Comparison of ENCODE assay signal across 12 cellular contexts in genomic region chr20:23047001-23047737, GRCh38. TPM values are rescaled to one million over a fixed set of nuclear protein-coding genes. Genes with fewer than 3 reads are reported as not detected.
DNase-seq lines count a peak whose midpoint lies in the region; ATAC-seq and TF ChIP-seq lines count a peak whose summit lies in the region.
"Had no signal": no experiment of that assay in that cellular context is flagged by ENCODE, and none has a peak within 500 bp of the region (broad histone marks: within the 10 kb centered on the region; RNA-seq: fewer than 3 reads in every experiment).

No MANE protein-coding gene starts in this region.

- no peaks in the 10 kb centered on the region for H3K36me3 ChIP-seq in esophagus squamous epithelium
- no peaks in the 10 kb centered on the region for H3K36me3 ChIP-seq in upper lobe of right lung
- no peaks in the 10 kb centered on the region for H3K36me3 ChIP-seq in naive thymus-derived CD4-positive, alpha-beta T cell (ENCODE audit: control insufficient read depth in 2 of 3, insufficient read depth in 3 of 3, low read length in 3 of 3)

- H3K9me3 ChIP-seq in esophagus squamous epithelium (no peaks in the 10 kb centered on the region), upper lobe of right lung (no peaks in the 10 kb centered on the region)
- H3K9me3 ChIP-seq in naive thymus-derived CD4-positive, alpha-beta T cell (ENCODE audit: control insufficient read depth in 2 of 3, low read length in 3 of 3): no peaks in the 10 kb centered on the region

- no peak for DNase-seq in activated T-cell treated with anti-CD3 and anti-CD28 coated beads, Interleukin-2, amount 50 U/mL, for 72 hours
- no peak for DNase-seq in activated T-cell treated with anti-CD3 and anti-CD28 coated beads, Interleukin-2, amount 50 U/mL, for 24 hours
- no peak for DNase-seq in esophagus squamous epithelium (lab: John Stamatoyannopoulos, UW)
- no peak for DNase-seq in upper lobe of right lung
- DNase-seq in naive thymus-derived CD4-positive, alpha-beta T cell: no peak
- DNase-seq in NCI-H2107 (lab: John Stamatoyannopoulos, UW): no peak
- no peak for DNase-seq in GM13977 (ENCODE audit: low spot score)
- DNase-seq: activated CD4-positive, alpha-beta T cell treated with anti-CD3 and anti-CD28 coated beads, Interleukin-2, amount 10 ng/mL, durations not matched to agents 7 days and 5 days; Karpas-422 had no signal

- peaks cover 7% of the 10 kb centered on the region for H3K4me1 Mint-ChIP-seq in activated T-cell treated with anti-CD3 and anti-CD28 coated beads, Interleukin-2, amount 50 U/mL, for 72 hours (ENCODE audit: low read depth)
- peaks cover 2% of the 10 kb centered on the region for H3K4me1 Mint-ChIP-seq in activated T-cell treated with anti-CD3 and anti-CD28 coated beads, Interleukin-2, amount 50 U/mL, for 24 hours (ENCODE audit: low read depth)
- peaks cover 31% of the 10 kb centered on the region for H3K4me1 Mint-ChIP-seq in nephron
- peaks cover 0 to 19% (median 6%) of the 10 kb centered on the region in 7 donors for H3K4me1 Mint-ChIP-seq in naive thymus-derived CD4-positive, alpha-beta T cell
- H3K4me1 Mint-ChIP-seq: activated naive CD4-positive, alpha-beta T cell treated with anti-CD3 and anti-CD28 coated beads, Interleukin-2, amount 50 U/mL, for 24 hours had no signal

- H3K27me3 Mint-ChIP-seq in activated T-cell treated with anti-CD3 and anti-CD28 coated beads, Interleukin-2, amount 50 U/mL, for 72 hours (ENCODE audit: low read depth): peaks cover 47% of the 10 kb centered on the region
- H3K27me3 Mint-ChIP-seq in activated T-cell treated with anti-CD3 and anti-CD28 coated beads, Interleukin-2, amount 50 U/mL, for 24 hours: peaks cover 74% of the 10 kb centered on the region
- peaks cover 91% of the 10 kb centered on the region for H3K27me3 Mint-ChIP-seq in nephron (ENCODE audit: low read depth)
- H3K27me3 Mint-ChIP-seq in naive thymus-derived CD4-positive, alpha-beta T cell: peaks cover 37 to 72% (median 46%) of the 10 kb centered on the region in 5 donors

- peaks cover 2% of the 10 kb centered on the region in 2 donors for H3K36me3 Mint-ChIP-seq in activated T-cell treated with anti-CD3 and anti-CD28 coated beads, Interleukin-2, amount 50 U/mL, for 72 hours (ENCODE audit: insufficient read depth in 2 of 2)
- H3K36me3 Mint-ChIP-seq in activated T-cell treated with anti-CD3 and anti-CD28 coated beads, Interleukin-2, amount 50 U/mL, for 24 hours (ENCODE audit: low read depth): no peaks in the 10 kb centered on the region
- H3K36me3 Mint-ChIP-seq in nephron (ENCODE audit: low read depth): no peaks in the 10 kb centered on the region
- H3K36me3 Mint-ChIP-seq in naive thymus-derived CD4-positive, alpha-beta T cell: peaks cover 0 to 3% (median 0%) of the 10 kb centered on the region in 5 donors
- H3K36me3 Mint-ChIP-seq: activated naive CD4-positive, alpha-beta T cell treated with anti-CD3 and anti-CD28 coated beads, Interleukin-2, amount 50 U/mL, for 24 hours had no signal

- no peaks in the 10 kb centered on the region for H3K9me3 Mint-ChIP-seq in activated T-cell treated with anti-CD3 and anti-CD28 coated beads, Interleukin-2, amount 50 U/mL, for 72 hours
- H3K9me3 Mint-ChIP-seq in activated T-cell treated with anti-CD3 and anti-CD28 coated beads, Interleukin-2, amount 50 U/mL, for 24 hours: no peaks in the 10 kb centered on the region
- no peaks in the 10 kb centered on the region for H3K9me3 Mint-ChIP-seq in nephron
- H3K9me3 Mint-ChIP-seq in naive thymus-derived CD4-positive, alpha-beta T cell: peaks cover 0 to 3% (median 0%) of the 10 kb centered on the region in 11 donors
- H3K9me3 Mint-ChIP-seq: activated CD4-positive, alpha-beta T cell treated with anti-CD3 and anti-CD28 coated beads, Interleukin-2, amount 10 ng/mL, durations not matched to agents 7 days and 5 days; activated naive CD4-positive, alpha-beta T cell treated with anti-CD3 and anti-CD28 coated beads, Interleukin-2, amount 50 U/mL, for 24 hours had no signal

- peak overlapping the region; percentile 9 to 11 for H3K4me3 Mint-ChIP-seq in activated T-cell treated with anti-CD3 and anti-CD28 coated beads, Interleukin-2, amount 50 U/mL, for 72 hours
- no peak overlapping the region for H3K4me3 Mint-ChIP-seq in activated T-cell treated with anti-CD3 and anti-CD28 coated beads, Interleukin-2, amount 50 U/mL, for 24 hours
- H3K4me3 Mint-ChIP-seq in nephron: peak overlapping the region; percentile 58 to 67 (median 60)
- peak overlapping the region in 3 of 10 donors; percentile 26 to 31 (median 28) for H3K4me3 Mint-ChIP-seq in naive thymus-derived CD4-positive, alpha-beta T cell
- H3K4me3 Mint-ChIP-seq: activated CD4-positive, alpha-beta T cell treated with anti-CD3 and anti-CD28 coated beads, Interleukin-2, amount 10 ng/mL, durations not matched to agents 7 days and 5 days; activated naive CD4-positive, alpha-beta T cell treated with anti-CD3 and anti-CD28 coated beads, Interleukin-2, amount 50 U/mL, for 24 hours had no signal

- H3K4me3 ChIP-seq in esophagus squamous epithelium (peak overlapping the region; percentile 45 to 78 (median 66)), upper lobe of right lung (peak overlapping the region; percentile 68)
- no peak overlapping the region for H3K4me3 ChIP-seq in naive thymus-derived CD4-positive, alpha-beta T cell (ENCODE audit: low read length)

- intact Hi-C loops in esophagus squamous epithelium (cut with DNase I): loop anchor here (5.0 to 10.0 kb wide), 2 partner anchors 158 to 355 kb away; no protein-coding TSS in a partner anchor
- intact Hi-C loops in upper lobe of right lung (cut with DNase I): no loop called here
- intact Hi-C loops in naive thymus-derived CD4-positive, alpha-beta T cell (cut with micrococcal nuclease): no loop called here

- H3K27ac ChIP-seq in esophagus squamous epithelium (peak overlapping the region; percentile 93 to 98 (median 96)), upper lobe of right lung (peak overlapping the region; percentile 90)
- H3K27ac ChIP-seq in naive thymus-derived CD4-positive, alpha-beta T cell (ENCODE audit: low read depth, low read length): no peak overlapping the region

- TF ChIP-seq CTCF in esophagus squamous epithelium (IDR thresholded peaks at IDR 0.05) (no peak), nephron (IDR thresholded peaks at IDR 0.05; ENCODE audit: unreplicated experiment in 3 of 3) (no peak), upper lobe of right lung (IDR thresholded peaks at IDR 0.05) (no peak), GM13977 (IDR thresholded peaks at IDR 0.05; ENCODE audit: extremely low read depth, insufficient read depth, missing control alignments) (no peak)

- in situ Hi-C loops in GM13977 (cut with MboI; ENCODE audit: low pct_unique_long_range_greater_than_20kb, low sequenced_read_pairs, unreplicated experiment): no loop called here

- WGBS in esophagus squamous epithelium, 2 donors: 36 to 54% methylated on average over 11 to 12 of the region's 13 CpGs

- no peak for ATAC-seq in activated T-cell treated with anti-CD3 and anti-CD28 coated beads, Interleukin-2, amount 50 U/mL, for 72 hours (replicated peaks in 1 of 2)
- no peak for ATAC-seq in upper lobe of right lung
- no peak for ATAC-seq in naive thymus-derived CD4-positive, alpha-beta T cell

- H3K27ac Mint-ChIP-seq in activated T-cell treated with anti-CD3 and anti-CD28 coated beads, Interleukin-2, amount 50 U/mL, for 72 hours: no peak overlapping the region
- no peak overlapping the region for H3K27ac Mint-ChIP-seq in activated T-cell treated with anti-CD3 and anti-CD28 coated beads, Interleukin-2, amount 50 U/mL, for 24 hours
- H3K27ac Mint-ChIP-seq in nephron: no peak overlapping the region
- no peak overlapping the region for H3K27ac Mint-ChIP-seq in naive thymus-derived CD4-positive, alpha-beta T cell
- H3K27ac Mint-ChIP-seq: activated CD4-positive, alpha-beta T cell treated with anti-CD3 and anti-CD28 coated beads, Interleukin-2, amount 10 ng/mL, durations not matched to agents 7 days and 5 days; activated naive CD4-positive, alpha-beta T cell treated with anti-CD3 and anti-CD28 coated beads, Interleukin-2, amount 50 U/mL, for 24 hours had no signal

- H3K4me1 ChIP-seq in esophagus squamous epithelium (peaks cover 13 to 83% (median 28%) of the 10 kb centered on the region in 3 donors), upper lobe of right lung (peaks cover 27% of the 10 kb centered on the region)
- H3K4me1 ChIP-seq in naive thymus-derived CD4-positive, alpha-beta T cell (ENCODE audit: control insufficient read depth in 2 of 2, insufficient read depth in 2 of 2, low read length in 2 of 2): no peaks in the 10 kb centered on the region

- POLR2A ChIA-PET in naive thymus-derived CD4-positive, alpha-beta T cell (lab: Charles Lee): no interaction called here

- TF ChIP-seq POLR2A in esophagus squamous epithelium (IDR thresholded peaks at IDR 0.05): no peak

- H3K27me3 ChIP-seq in esophagus squamous epithelium: peaks cover 0 to 81% (median 0%) of the 10 kb centered on the region in 4 donors
- peaks cover 40% of the 10 kb centered on the region for H3K27me3 ChIP-seq in upper lobe of right lung
- no peaks in the 10 kb centered on the region for H3K27me3 ChIP-seq in naive thymus-derived CD4-positive, alpha-beta T cell (ENCODE audit: control insufficient read depth in 2 of 2, insufficient read depth in 2 of 2, low read length in 2 of 2)

- CTCF ChIA-PET in naive thymus-derived CD4-positive, alpha-beta T cell (lab: Charles Lee): no interaction called here

RNA-seq across cellular contexts. Expression of gene THBD, which starts 2.3 kb away (rescaled TPM):
- total RNA-seq in activated T-cell treated with anti-CD3 and anti-CD28 coated beads, Interleukin-2, amount 50 U/mL, for 72 hours: not detected
- total RNA-seq in esophagus squamous epithelium: 10 to 100 TPM; 54.9 to 93.4 (median 75.1) TPM
- 104 TPM for total RNA-seq in upper lobe of right lung
- 10 to 100 TPM in 1 of 5 experiments, 1 to 10 TPM in 1, under 1 TPM in 2, not detected in 1; 0.54 to 14.6 (median 4.2) TPM for total RNA-seq in naive thymus-derived CD4-positive, alpha-beta T cell
- polyA plus RNA-seq in naive thymus-derived CD4-positive, alpha-beta T cell: not detected
- total RNA-seq: activated CD4-positive, alpha-beta T cell treated with anti-CD3 and anti-CD28 coated beads, Interleukin-2, amount 10 ng/mL, durations not matched to agents 7 days and 5 days; SK-MEL-5 had no signal

RNA-seq across cellular contexts. Expression of gene SSTR4, which starts 12.1 kb away (rescaled TPM):
- not detected for total RNA-seq in activated T-cell treated with anti-CD3 and anti-CD28 coated beads, Interleukin-2, amount 50 U/mL, for 72 hours
- total RNA-seq in esophagus squamous epithelium (not detected), upper lobe of right lung (not detected)
- total RNA-seq in naive thymus-derived CD4-positive, alpha-beta T cell: not detected
- not detected for polyA plus RNA-seq in naive thymus-derived CD4-positive, alpha-beta T cell
- total RNA-seq: activated CD4-positive, alpha-beta T cell treated with anti-CD3 and anti-CD28 coated beads, Interleukin-2, amount 10 ng/mL, durations not matched to agents 7 days and 5 days; SK-MEL-5 had no signal

RNA-seq across cellular contexts. Expression of gene CD93, which starts 39.0 kb away (rescaled TPM):
- total RNA-seq in activated T-cell treated with anti-CD3 and anti-CD28 coated beads, Interleukin-2, amount 50 U/mL, for 72 hours: 1 to 10 TPM in 1 of 2 donors, under 1 TPM in 1; 0.36 to 2.0 TPM
- 10 to 100 TPM in 2 of 4 donors, 1 to 10 TPM in 2; 4.5 to 22.9 (median 14.6) TPM for total RNA-seq in esophagus squamous epithelium
- 160 TPM for total RNA-seq in upper lobe of right lung
- total RNA-seq in naive thymus-derived CD4-positive, alpha-beta T cell: 10 to 100 TPM in 1 of 5 experiments, 1 to 10 TPM in 2, under 1 TPM in 2; 0.32 to 61.2 (median 4.6) TPM
- polyA plus RNA-seq in naive thymus-derived CD4-positive, alpha-beta T cell: under 1 TPM in 1 of 2 donors, not detected in 1; 0.02 TPM
- total RNA-seq: SK-MEL-5 had no signal
